In genomic region chr14:31228533-31228932, GRCh38 we compare ENCODE assay signal across 1 cellular context.
TF ChIP-seq lines count a peak whose summit lies in the region.

No MANE protein-coding gene starts in this region.

TF ChIP-seq in HepG2, 621 proteins besides CTCF, POLR2A, EP300 and RAD21 (continued from another document and continues in another):
- TF ChIP-seq ZNF629 (CRISPR knock-in tag; conservative IDR thresholded peaks at IDR 0.05) (no peak), ZNF790 (CRISPR knock-in tag; IDR thresholded peaks at IDR 0.05; ENCODE audit: borderline replicate concordance) (no peak), MBNL3 (CRISPR knock-in tag; conservative IDR thresholded peaks at IDR 0.05) (no peak), ZNF839 (CRISPR knock-in tag; IDR thresholded peaks at IDR 0.05; ENCODE audit: borderline replicate concordance) (no peak), ZBTB3 (CRISPR knock-in tag; IDR thresholded peaks at IDR 0.05; ENCODE audit: borderline replicate concordance, low read depth) (no peak), RELA (CRISPR knock-in tag; IDR thresholded peaks at IDR 0.05) (no peak), ZNF782 (CRISPR knock-in tag; IDR thresholded peaks at IDR 0.05; ENCODE audit: borderline replicate concordance) (no peak), FOXK2 (IDR thresholded peaks at IDR 0.05) (no peak), SIN3B (IDR thresholded peaks at IDR 0.05; ENCODE audit: low read length) (no peak), GPBP1L1 (CRISPR knock-in tag; IDR thresholded peaks at IDR 0.05) (no peak), ELF3 (CRISPR knock-in tag; IDR thresholded peaks at IDR 0.05) (no peak), ZNF672 (CRISPR knock-in tag; IDR thresholded peaks at IDR 0.05) (no peak), IKZF5 (CRISPR knock-in tag; IDR thresholded peaks at IDR 0.05) (no peak), RBFOX2 (IDR thresholded peaks at IDR 0.05; ENCODE audit: low read depth, low read length) (no peak), ZNF430 (CRISPR knock-in tag; IDR thresholded peaks at IDR 0.05) (no peak), ARID3A (IDR thresholded peaks at IDR 0.05; ENCODE audit: low read depth, low read length) (no peak), HDAC1 (CRISPR knock-in tag; IDR thresholded peaks at IDR 0.05) (no peak), ZUFSP (CRISPR knock-in tag; IDR thresholded peaks at IDR 0.05; ENCODE audit: borderline replicate concordance) (no peak), TEF (CRISPR knock-in tag; IDR thresholded peaks at IDR 0.05) (peak; percentile 38; the same call in 1 of the 2 replicates), CCAR2 (optimal IDR thresholded peaks at IDR 0.05; ENCODE audit: low read depth, low read length) (no peak), ZNF784 (CRISPR knock-in tag; IDR thresholded peaks at IDR 0.05; ENCODE audit: borderline replicate concordance) (no peak), NR2F1 (CRISPR knock-in tag; IDR thresholded peaks at IDR 0.05) (no peak), ZNF337 (CRISPR knock-in tag; IDR thresholded peaks at IDR 0.05; ENCODE audit: borderline replicate concordance, low read depth) (0 out of 2 replicates have a peak, but pooled peaks have one; percentile 21), JUNB (CRISPR knock-in tag; IDR thresholded peaks at IDR 0.05; ENCODE audit: borderline replicate concordance) (no peak), CSRNP2 (CRISPR knock-in tag; conservative IDR thresholded peaks at IDR 0.05; ENCODE audit: low read depth) (no peak), ZMYM3 (CRISPR knock-in tag; IDR thresholded peaks at IDR 0.05) (no peak), ZBTB7A (CRISPR knock-in tag; IDR thresholded peaks at IDR 0.05) (no peak), NFKB2 (CRISPR knock-in tag; IDR thresholded peaks at IDR 0.05; ENCODE audit: borderline replicate concordance) (no peak), TBX2 (CRISPR knock-in tag; IDR thresholded peaks at IDR 0.05; ENCODE audit: borderline replicate concordance) (no peak), MIXL1 (CRISPR knock-in tag; IDR thresholded peaks at IDR 0.05) (no peak), CEBPG (CRISPR knock-in tag; IDR thresholded peaks at IDR 0.05) (peak; percentile 75), KAT2B (IDR thresholded peaks at IDR 0.05; ENCODE audit: borderline replicate concordance, low read depth, low read length) (no peak), FLYWCH1 (CRISPR knock-in tag; IDR thresholded peaks at IDR 0.05) (no peak), ZBTB21 (CRISPR knock-in tag; IDR thresholded peaks at IDR 0.05) (no peak), SMYD3 (CRISPR knock-in tag; IDR thresholded peaks at IDR 0.05) (no peak), ISL2 (CRISPR knock-in tag; IDR thresholded peaks at IDR 0.05) (no peak), NFIB (CRISPR knock-in tag; IDR thresholded peaks at IDR 0.05; ENCODE audit: borderline replicate concordance) (no peak), ATF6 (CRISPR knock-in tag; conservative IDR thresholded peaks at IDR 0.05) (no peak; the same call in 1 of the 2 replicates), ONECUT2 (CRISPR knock-in tag; IDR thresholded peaks at IDR 0.05) (no peak), CBX2 (IDR thresholded peaks at IDR 0.05; ENCODE audit: low read depth, low read length) (no peak), CBX2 (CRISPR knock-in tag; IDR thresholded peaks at IDR 0.05; ENCODE audit: low read depth) (no peak), NBN (conservative IDR thresholded peaks at IDR 0.05) (no peak), MAF1 (CRISPR knock-in tag; IDR thresholded peaks at IDR 0.05; ENCODE audit: borderline replicate concordance) (no peak), ZNF747 (CRISPR knock-in tag; IDR thresholded peaks at IDR 0.05; ENCODE audit: borderline replicate concordance) (no peak), LBX2 (CRISPR knock-in tag; IDR thresholded peaks at IDR 0.05; ENCODE audit: borderline replicate concordance) (no peak), ARID5B (CRISPR knock-in tag; IDR thresholded peaks at IDR 0.05) (no peak), ZNF709 (CRISPR knock-in tag; IDR thresholded peaks at IDR 0.05) (no peak), NFYB (CRISPR knock-in tag; IDR thresholded peaks at IDR 0.05) (no peak), ZNF264 (CRISPR knock-in tag; IDR thresholded peaks at IDR 0.05) (0 out of 2 replicates have a peak, but pooled peaks have one; percentile 54)
